ENCODE assay signal across 22 cellular contexts in genomic region chr21:18070392-18070791, GRCh38.
DNase-seq lines count a peak whose midpoint lies in the region; ATAC-seq, FAIRE-seq and TF ChIP-seq lines count a peak whose summit lies in the region.
"Had no signal": no experiment of that assay in that cellular context is flagged by ENCODE, and none has a peak within 500 bp of the region (broad histone marks: within the 10 kb centered on the region; RNA-seq: fewer than 3 reads in every experiment).

No MANE protein-coding gene starts in this region.

- peaks cover 4% of the 10 kb centered on the region for H3K4me1 ChIP-seq in A673 (ENCODE audit: insufficient read depth, low read length, poor library complexity, severe bottlenecking)
- peaks cover 2% of the 10 kb centered on the region; the same call in 1 of the 2 replicates for H3K4me1 ChIP-seq in HEK293 (ENCODE audit: control insufficient read depth, insufficient read depth, low read length)
- H3K4me1 ChIP-seq in osteoblast (ENCODE audit: insufficient read depth, low read length), result no peaks in the 10 kb centered on the region
- H3K4me1 ChIP-seq in small intestine (ENCODE audit: control insufficient read depth in 2 of 2, insufficient read depth in 1 of 2, low read depth in 1 of 2, low read length in 1 of 2), result no peaks in the 10 kb centered on the region
- H3K4me1 ChIP-seq: BLaER1 treated with 17β-estradiol and CSF1 and Interleukin-3, amounts not matched to agents 10 nM and 100 nM had no signal

- FAIRE-seq in small intestine (lab: Jason Lieb, UNC), result no peak
- FAIRE-seq: A204.1, GM12878, GM19239 had no signal

- ATAC-seq in HG03139 (IDR thresholded peaks at IDR 0.05; ENCODE audit: unreplicated experiment) (no peak), GM19324 (IDR thresholded peaks at IDR 0.05; ENCODE audit: low FRiP score, unreplicated experiment) (no peak)
- ATAC-seq: GM12878, GM23338 had no signal

- H3K27me3 ChIP-seq in A673 (replicated peaks; ENCODE audit: insufficient read depth, low read depth, low read length, poor library complexity) (no peaks in the 10 kb centered on the region), osteoblast (ENCODE audit: insufficient read depth, low read length) (no peaks in the 10 kb centered on the region), small intestine (ENCODE audit: control insufficient read depth in 2 of 2, insufficient read depth in 2 of 2, low read length in 2 of 2) (no peaks in the 10 kb centered on the region)
- H3K27me3 ChIP-seq: BE2C; BLaER1 treated with 17β-estradiol and CSF1 and Interleukin-3, amounts not matched to agents 10 nM and 100 nM had no signal

- no peaks in the 10 kb centered on the region for H3K79me2 ChIP-seq in osteoblast (ENCODE audit: insufficient read depth, low read length)

- no peak overlapping the region for H2AFZ ChIP-seq in osteoblast (ENCODE audit: low read length)
- H2AFZ ChIP-seq: GM23338 had no signal

- no peaks in the 10 kb centered on the region for H3K36me3 ChIP-seq in A673 (ENCODE audit: insufficient read depth, low read length, poor library complexity, severe bottlenecking)
- H3K36me3 ChIP-seq in HEK293 (ENCODE audit: control insufficient read depth in 2 of 2, insufficient read depth in 1 of 2, low read length in 2 of 2), result no peaks in the 10 kb centered on the region
- H3K36me3 ChIP-seq in osteoblast (ENCODE audit: insufficient read depth, low read length), result no peaks in the 10 kb centered on the region
- H3K36me3 ChIP-seq in small intestine (ENCODE audit: control insufficient read depth in 2 of 2, insufficient read depth in 2 of 2, low read length in 2 of 2), result no peaks in the 10 kb centered on the region
- H3K36me3 ChIP-seq: BE2C; BLaER1 treated with 17β-estradiol and CSF1 and Interleukin-3, amounts not matched to agents 10 nM and 100 nM had no signal

- TF ChIP-seq CTCF in A673 (conservative IDR thresholded peaks at IDR 0.05; ENCODE audit: low read depth, low read length) (no peak), HEK293 (tag by site-specific recombination; IDR thresholded peaks at IDR 0.05) (no peak), osteoblast (IDR thresholded peaks at IDR 0.05; ENCODE audit: extremely low read depth, low read depth, low read length) (no peak)

- H3K4me3 ChIP-seq in A673 (ENCODE audit: low read depth, low read length, poor library complexity, severe bottlenecking), result no peak overlapping the region
- H3K4me3 ChIP-seq in HEK293 (ENCODE audit: low read depth, low read length), result no peak overlapping the region
- no peak overlapping the region for H3K4me3 ChIP-seq in osteoblast (ENCODE audit: insufficient read depth, low read length)
- H3K4me3 ChIP-seq in small intestine (ENCODE audit: low read depth in 1 of 2, low read length in 2 of 2), result no peak overlapping the region
- H3K4me3 ChIP-seq: BLaER1 treated with 17β-estradiol and CSF1 and Interleukin-3, amounts not matched to agents 10 nM and 100 nM; GM12878; GM23338 had no signal

- H3K9me3 ChIP-seq in A673 (ENCODE audit: low read depth, low read length, poor library complexity, severe bottlenecking) (no peaks in the 10 kb centered on the region), HEK293 (ENCODE audit: control insufficient read depth, insufficient read depth, low read depth, low read length) (no peaks in the 10 kb centered on the region), osteoblast (ENCODE audit: low read depth, low read length) (peaks cover 5% of the 10 kb centered on the region), small intestine (ENCODE audit: control insufficient read depth, low read depth) (no peaks in the 10 kb centered on the region)
- H3K9me3 ChIP-seq: BE2C; BLaER1 treated with 17β-estradiol and CSF1 and Interleukin-3, amounts not matched to agents 10 nM and 100 nM had no signal

- H3K4me2 ChIP-seq in osteoblast (ENCODE audit: insufficient read depth, low read length), result no peak overlapping the region
- H3K4me2 ChIP-seq: BLaER1 treated with 17β-estradiol and CSF1 and Interleukin-3, amounts not matched to agents 10 nM and 100 nM; GM23338 had no signal

- 28 to 59% (median 43%) methylated on average over 4 of the region's 4 CpGs for WGBS in small intestine, 3 donors

- H3K27ac ChIP-seq in A673 (ENCODE audit: low read depth, low read length, poor library complexity, severe bottlenecking) (no peak overlapping the region), HEK293 (ENCODE audit: extremely low read depth, low read depth, low read length) (no peak overlapping the region), osteoblast (ENCODE audit: low read depth, low read length) (no peak overlapping the region), small intestine (ENCODE audit: low read depth in 1 of 2, low read length in 1 of 2) (no peak overlapping the region)
- H3K27ac ChIP-seq: BLaER1 treated with 17β-estradiol and CSF1 and Interleukin-3, amounts not matched to agents 10 nM and 100 nM had no signal

- POLR2A ChIA-PET in A673 (lab: Charles Lee; ENCODE audit: low non-redundant PET) (interaction anchor here (0.6 kb wide), 1 partner anchor 25 kb away, joined by 4 read pairs; no protein-coding TSS in a partner anchor), HEK293 (lab: Yijun Ruan, JAX) (interaction anchor here (0.7 kb wide), 1 partner anchor 423 kb away, joined by 3 read pairs; no protein-coding TSS in a partner anchor)

- DNase-seq in A673 (ENCODE audit: low spot score), result peak; percentile 23
- peak; percentile 13 for DNase-seq in NCI-H69 (lab: John Stamatoyannopoulos, UW)
- DNase-seq in osteoblast (ENCODE audit: insufficient read length, low spot score, missing footprints), result peak; percentile 22
- DNase-seq in small intestine, result no peak
- DNase-seq: ACHN; AML-193; BE2C; CD4-positive, alpha-beta T cell; COR-L47; DMS 273 treated with DMSO at 0.1 percent for 48 hours; DMS79; EL; GDM1; H9 had no signal

- CTCF ChIA-PET in A673 (lab: Charles Lee) (no interaction called here), HEK293 (lab: Yijun Ruan, JAX) (no interaction called here)

- H4K20me1 ChIP-seq in osteoblast (ENCODE audit: insufficient read depth, low read length), result no peaks in the 10 kb centered on the region
- H4K20me1 ChIP-seq: BLaER1 treated with 17β-estradiol and CSF1 and Interleukin-3, amounts not matched to agents 10 nM and 100 nM had no signal

- BruUV-seq in A673 (replicated peaks; lab: Mats Ljungman, UMichigan), result no TSS peak

- intact Hi-C loops in A673 (cut with micrococcal nuclease; ENCODE audit: unreplicated experiment), result no loop called here

TF ChIP-seq in HEK293, 187 proteins besides CTCF, POLR2A, EP300 and RAD21 (continues in another document):
- 0 out of 2 replicates have a peak, but pooled peaks have one; percentile 54 for TF ChIP-seq TRIM28 (IDR thresholded peaks at IDR 0.05; ENCODE audit: borderline replicate concordance, low read length)
- TF ChIP-seq MEIS1 (CRISPR knock-in tag; IDR thresholded peaks at IDR 0.05; ENCODE audit: borderline replicate concordance), result no peak
- no peak for TF ChIP-seq ZNF138 (tag by site-specific recombination; IDR thresholded peaks at IDR 0.05; ENCODE audit: borderline replicate concordance)
- peak; percentile 86 for TF ChIP-seq TCF7L2 (IDR thresholded peaks at IDR 0.05; ENCODE audit: borderline replicate concordance, low read depth, low read length)
- no peak for TF ChIP-seq PRDM4 (tag by site-specific recombination; IDR thresholded peaks at IDR 0.05)
- TF ChIP-seq OVOL3 (tag by site-specific recombination; IDR thresholded peaks at IDR 0.05), result no peak
- TF ChIP-seq WT1 (tag by site-specific recombination; IDR thresholded peaks at IDR 0.05), result 0 out of 2 replicates have a peak, but pooled peaks have one; percentile 53
- no peak for TF ChIP-seq ZBTB10 (tag by site-specific recombination; IDR thresholded peaks at IDR 0.05)
- no peak for TF ChIP-seq ZFP41 (tag by site-specific recombination; IDR thresholded peaks at IDR 0.05; ENCODE audit: borderline replicate concordance)
- peak; percentile 30; the same call in 1 of the 2 replicates for TF ChIP-seq OSR2 (tag by site-specific recombination; IDR thresholded peaks at IDR 0.05)
